Comparison of ENCODE assay signal across 2 cellular contexts in genomic region chr22:44147821-44148574, GRCh38.
TF ChIP-seq lines count a peak whose summit lies in the region.

No MANE protein-coding gene starts in this region.

TF ChIP-seq in GM23338, 12 proteins besides CTCF, POLR2A, EP300 and RAD21:
- TF ChIP-seq STAT1 (IDR thresholded peaks at IDR 0.05; ENCODE audit: unreplicated experiment) (no peak), ZNF462 (CRISPR knock-in tag; IDR thresholded peaks at IDR 0.05) (no peak), REST (IDR thresholded peaks at IDR 0.05; ENCODE audit: unreplicated experiment) (no peak), CREB1 (CRISPR knock-in tag; IDR thresholded peaks at IDR 0.05; ENCODE audit: low read depth) (peak; percentile 47; the same call in 1 of the 2 replicates), POLR2AphosphoS5 (IDR thresholded peaks at IDR 0.05; ENCODE audit: low read depth) (no peak), NANOG (IDR thresholded peaks at IDR 0.05; ENCODE audit: borderline replicate concordance) (peak; percentile 85)

TF ChIP-seq in GM12878, 131 proteins besides CTCF, POLR2A, EP300 and RAD21:
- TF ChIP-seq NR2C1 (IDR thresholded peaks at IDR 0.05) (no peak), BCL11A (IDR thresholded peaks at IDR 0.05; ENCODE audit: low read depth, low read length) (no peak), CUX1 (IDR thresholded peaks at IDR 0.05; ENCODE audit: insufficient replicate concordance, low read depth, low read length) (no peak), POLR2AphosphoS2 (IDR thresholded peaks at IDR 0.05; ENCODE audit: low read depth, low read length) (no peak), CEBPB (IDR thresholded peaks at IDR 0.05; ENCODE audit: borderline replicate concordance in 1 of 2, low read depth in 2 of 2, low read length in 2 of 2) (no peak), ZBTB11 (CRISPR knock-in tag; IDR thresholded peaks at IDR 0.05) (no peak), GATAD2B (conservative IDR thresholded peaks at IDR 0.05; ENCODE audit: low read depth) (no peak), RELA (IDR thresholded peaks at IDR 0.05; ENCODE audit: borderline replicate concordance, partially characterized antibody) (no peak), REST (IDR thresholded peaks at IDR 0.05; ENCODE audit: low read depth, low read length) (no peak), SMC3 (IDR thresholded peaks at IDR 0.05; ENCODE audit: borderline replicate concordance, low read length) (no peak), DPF2 (IDR thresholded peaks at IDR 0.05) (no peak), SRF (IDR thresholded peaks at IDR 0.05; ENCODE audit: low read depth in 2 of 2, low read length in 2 of 2) (no peak), SIX5 (IDR thresholded peaks at IDR 0.05; ENCODE audit: low read depth, low read length, severe bottlenecking) (no peak), TAF1 (IDR thresholded peaks at IDR 0.05; ENCODE audit: borderline replicate concordance, low read depth, low read length) (no peak), SMAD1 (IDR thresholded peaks at IDR 0.05; ENCODE audit: low read depth, partially characterized antibody) (no peak), PRDM15 (CRISPR knock-in tag; IDR thresholded peaks at IDR 0.05) (no peak), RELB (IDR thresholded peaks at IDR 0.05; ENCODE audit: low read depth) (no peak), ATF2 (IDR thresholded peaks at IDR 0.05; ENCODE audit: low read length) (no peak), CBFB (IDR thresholded peaks at IDR 0.05; ENCODE audit: low read depth) (no peak)
